11 cellular contexts compared by ENCODE assay signal in the genomic region with DNA sequence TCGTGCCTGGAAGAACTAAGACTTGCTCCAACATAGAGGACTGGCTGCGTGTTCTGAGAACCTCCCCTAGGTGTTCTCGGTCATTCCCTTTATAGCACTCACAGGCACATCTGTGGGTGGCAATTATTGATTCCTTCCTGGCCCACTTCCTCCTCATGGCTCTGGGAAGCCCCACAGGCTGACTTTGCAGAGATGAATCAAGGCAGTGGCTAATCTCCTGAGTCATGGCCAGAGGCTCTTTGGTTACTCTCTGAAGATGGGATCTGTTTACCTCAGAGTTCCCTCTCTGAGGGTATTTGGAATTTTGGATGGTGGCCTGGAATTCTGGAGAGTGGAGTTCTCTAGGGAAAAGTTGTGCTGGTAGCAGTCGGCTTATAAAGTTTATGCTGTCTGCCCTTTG.
DNase-seq lines count a peak whose midpoint lies in the region; ATAC-seq and TF ChIP-seq lines count a peak whose summit lies in the region.
"Had no signal": no experiment of that assay in that cellular context is flagged by ENCODE, and none has a peak within 500 bp of the region (broad histone marks: within the 10 kb centered on the region; RNA-seq: fewer than 3 reads in every experiment).

No MANE protein-coding gene starts in this region.

- no peaks in the 10 kb centered on the region for H3K36me3 ChIP-seq in BE2C
- no peaks in the 10 kb centered on the region for H3K36me3 ChIP-seq in brain microvascular endothelial cell (replicated peaks)
- no peaks in the 10 kb centered on the region for H3K36me3 ChIP-seq in mesenchymal stem cell (ENCODE audit: control insufficient read depth in 1 of 2, insufficient read depth in 2 of 2, low read depth in 1 of 2, low read length in 2 of 2)

- no peak overlapping the region for H3K4me2 ChIP-seq in mesenchymal stem cell (ENCODE audit: low read length, poor library complexity, severe bottlenecking)

- H3K9ac ChIP-seq in mesenchymal stem cell (ENCODE audit: low read length), result peak overlapping the region; percentile 61

- TF ChIP-seq CTCF in BE2C (IDR thresholded peaks at IDR 0.05; ENCODE audit: low read depth, low read length) (no peak), brain microvascular endothelial cell (IDR thresholded peaks at IDR 0.05; ENCODE audit: low read depth, low read length, missing control alignments) (no peak)

- H2AFZ ChIP-seq in mesenchymal stem cell (ENCODE audit: low read depth, low read length), result no peak overlapping the region

- no peak overlapping the region for H2AK5ac ChIP-seq in mesenchymal stem cell (ENCODE audit: low read length, severe bottlenecking)

- DNase-seq in BE2C (peak; percentile 16), brain microvascular endothelial cell (peak; percentile 56), mesenchymal stem cell (peak; percentile 22), HuH-7 (ENCODE audit: low spot score) (no peak), HuH-7.5 (ENCODE audit: low spot score) (no peak)
- DNase-seq in activated CD4-positive, alpha-beta T cell treated with anti-CD3 and anti-CD28 coated beads for 48 hours, result no peak
- DNase-seq: activated gamma-delta T cell; stimulated activated CD4-positive, alpha-beta T cell treated with anti-CD3 and anti-CD28 coated beads, Interleukin-15, amount 100 ng/mL, for 24 hours; T-helper 9 cell had no signal

- no peaks in the 10 kb centered on the region for H3K27me3 ChIP-seq in BE2C
- no peaks in the 10 kb centered on the region for H3K27me3 ChIP-seq in brain microvascular endothelial cell (replicated peaks)
- peaks cover 0 to 3% of the 10 kb centered on the region in 2 experiments for H3K27me3 ChIP-seq in mesenchymal stem cell (ENCODE audit: control insufficient read depth in 1 of 2, insufficient read depth in 1 of 2, low read length in 2 of 2)

- no peak overlapping the region for H2BK12ac ChIP-seq in mesenchymal stem cell (ENCODE audit: low read length in 2 of 2)

- H2BK5ac ChIP-seq in mesenchymal stem cell (ENCODE audit: low read depth, low read length, poor library complexity, severe bottlenecking), result no peak overlapping the region

- 79% methylated on average over 4 of the region's 4 CpGs for WGBS in mesenchymal stem cell

- no peak overlapping the region for H4K91ac ChIP-seq in mesenchymal stem cell (ENCODE audit: low read length)

- H3K4ac ChIP-seq in mesenchymal stem cell (ENCODE audit: low read depth in 1 of 2, low read length in 2 of 2), result no peak overlapping the region

- H3K27ac ChIP-seq in brain microvascular endothelial cell (no peak overlapping the region), mesenchymal stem cell (ENCODE audit: low read length, poor library complexity, severe bottlenecking) (no peak overlapping the region)

- no peak overlapping the region for H2BK120ac ChIP-seq in mesenchymal stem cell (ENCODE audit: low read depth, low read length)

- no peak overlapping the region for H4K8ac ChIP-seq in mesenchymal stem cell (ENCODE audit: low read length)

- H3K4me3 ChIP-seq in BE2C (ENCODE audit: low read depth, low read length) (no peak overlapping the region), brain microvascular endothelial cell (ENCODE audit: low read depth, low read length) (no peak overlapping the region), mesenchymal stem cell (ENCODE audit: insufficient read depth in 1 of 2, low read depth in 1 of 2, low read length in 2 of 2) (peak overlapping the region in 1 of 2 experiments; percentile 30)

- in situ Hi-C loops in brain microvascular endothelial cell (cut with HindIII; ENCODE audit: low pct_ligation_motif_present, low sequenced_read_pairs), result no loop called here

- H3K14ac ChIP-seq in mesenchymal stem cell (ENCODE audit: low read length in 2 of 2), result no peak overlapping the region

- H3K4me1 ChIP-seq in BE2C (no peaks in the 10 kb centered on the region), mesenchymal stem cell (ENCODE audit: control insufficient read depth, insufficient read depth, low read depth, low read length) (peaks cover 3% of the 10 kb centered on the region)

- no peak overlapping the region for H2BK15ac ChIP-seq in mesenchymal stem cell (ENCODE audit: low read depth, poor library complexity, severe bottlenecking)

- no peak overlapping the region for H3K23ac ChIP-seq in mesenchymal stem cell (ENCODE audit: low read length in 2 of 2)

- H3K18ac ChIP-seq in mesenchymal stem cell (ENCODE audit: low read depth in 1 of 2, low read length in 2 of 2), result no peak overlapping the region

- no peaks in the 10 kb centered on the region for H3K79me1 ChIP-seq in mesenchymal stem cell (replicated peaks; ENCODE audit: low read length, poor library complexity, severe bottlenecking)

- ATAC-seq in HG02852 (IDR thresholded peaks at IDR 0.05; ENCODE audit: unreplicated experiment) (peak; percentile 64), HG02970 (IDR thresholded peaks at IDR 0.05; ENCODE audit: low FRiP score, unreplicated experiment) (no peak)

- H3K9me3 ChIP-seq in BE2C, result no peaks in the 10 kb centered on the region
- H3K9me3 ChIP-seq in mesenchymal stem cell (ENCODE audit: control insufficient read depth, low read length), result no peaks in the 10 kb centered on the region

Comparison
In these comparisons a context has a peak if more than half of its experiments do, and no peak if none do; other contexts are left out.
1. DNase-seq: peak in BE2C (single experiment), brain microvascular endothelial cell (single experiment) and mesenchymal stem cell (single experiment); none in activated CD4-positive, alpha-beta T cell treated with anti-CD3 and anti-CD28 coated beads for 48 hours (single experiment), HuH-7 (single experiment) and HuH-7.5 (single experiment).